24 cellular contexts compared by ENCODE assay signal in genomic region chr12:19666070-19666469, GRCh38.
DNase-seq lines count a peak whose midpoint lies in the region; ATAC-seq and TF ChIP-seq lines count a peak whose summit lies in the region.
"Had no signal": no experiment of that assay in that cellular context is flagged by ENCODE, and none has a peak within 500 bp of the region (broad histone marks: within the 10 kb centered on the region; RNA-seq: fewer than 3 reads in every experiment).

No MANE protein-coding gene starts in this region.

- H3K4me3 Mint-ChIP-seq in stimulated activated naive CD8-positive, alpha-beta T cell treated with anti-CD3 and anti-CD28 coated beads, Interleukin-15, amount 100 ng/mL, for 72 hours: no peak overlapping the region
- H3K4me3 Mint-ChIP-seq: B cell; CD8-positive, alpha-beta memory T cell; IgD-negative memory B cell had no signal

- H3K27me3 Mint-ChIP-seq in stimulated activated naive CD8-positive, alpha-beta T cell treated with anti-CD3 and anti-CD28 coated beads, Interleukin-15, amount 100 ng/mL, for 72 hours: no peaks in the 10 kb centered on the region
- H3K27me3 Mint-ChIP-seq: B cell; CD8-positive, alpha-beta memory T cell; IgD-negative memory B cell had no signal

- H3K4me3 ChIP-seq in esophagus squamous epithelium: no peak overlapping the region
- no peak overlapping the region for H3K4me3 ChIP-seq in stomach smooth muscle (ENCODE audit: low read length in 2 of 2)
- no peak overlapping the region for H3K4me3 ChIP-seq in left lung
- H3K4me3 ChIP-seq: PC-9 had no signal

- no peak for TF ChIP-seq POLR2A in esophagus squamous epithelium (IDR thresholded peaks at IDR 0.05)

- TF ChIP-seq CTCF in esophagus squamous epithelium (IDR thresholded peaks at IDR 0.05) (no peak), left lung (IDR thresholded peaks at IDR 0.05) (no peak)

- peak; percentile 12 for ATAC-seq in stimulated activated naive CD8-positive, alpha-beta T cell treated with anti-CD3 and anti-CD28 coated beads, Interleukin-15, amount 100 ng/mL, for 72 hours
- no peak for ATAC-seq in stimulated activated naive CD8-positive, alpha-beta T cell treated with anti-CD3 and anti-CD28 coated beads, Interleukin-15, Interleukin-2, amounts not matched to agents 100 U/mL and 50 U/mL, for 24 hours
- ATAC-seq in left cardiac atrium (no peak), left lung (no peak)

- DNase-seq in stimulated activated naive CD8-positive, alpha-beta T cell treated with anti-CD3 and anti-CD28 coated beads, Interleukin-15, amount 100 ng/mL, for 72 hours: no peak
- no peak for DNase-seq in stimulated activated naive CD8-positive, alpha-beta T cell treated with anti-CD3 and anti-CD28 coated beads, Interleukin-15, Interleukin-2, amounts not matched to agents 100 U/mL and 50 U/mL, for 24 hours
- DNase-seq in esophagus squamous epithelium (lab: John Stamatoyannopoulos, UW): no peak
- DNase-seq in left cardiac atrium: no peak
- no peak for DNase-seq in SHP77 (lab: John Stamatoyannopoulos, UW)
- DNase-seq in left lung: no peak
- DNase-seq: CD8-positive, alpha-beta memory T cell; DMS79 treated with DMSO at 0.1 percent for 48 hours; MM.1S; NCI-H1092; NCI-H1417 treated with DMSO at 0.1 percent for 48 hours; NCI-H1694 treated with DMSO at 0.1 percent for 48 hours; NCI-H2081; NCI-H2227 treated with DMSO at 0.1 percent for 48 hours; NCI-H526 treated with DMSO at 0.1 percent for 48 hours; PC-9; Right ventricle myocardium superior; RPMI8226 had no signal

- H3K4me1 ChIP-seq in esophagus squamous epithelium (peaks cover 0 to 31% (median 13%) of the 10 kb centered on the region in 3 donors), stomach smooth muscle (ENCODE audit: control insufficient read depth, insufficient read depth, low read length) (peaks cover 8% of the 10 kb centered on the region), left lung (no peaks in the 10 kb centered on the region)

- no peaks in the 10 kb centered on the region for H3K9me3 ChIP-seq in esophagus squamous epithelium
- no peaks in the 10 kb centered on the region for H3K9me3 ChIP-seq in stomach smooth muscle (ENCODE audit: control insufficient read depth in 2 of 2, low read length in 2 of 2)
- no peaks in the 10 kb centered on the region for H3K9me3 ChIP-seq in left lung

- peaks cover 3% of the 10 kb centered on the region for H3K4me1 Mint-ChIP-seq in stimulated activated naive CD8-positive, alpha-beta T cell treated with anti-CD3 and anti-CD28 coated beads, Interleukin-15, amount 100 ng/mL, for 72 hours
- H3K4me1 Mint-ChIP-seq: B cell, IgD-negative memory B cell had no signal

- H3K9ac ChIP-seq in stomach smooth muscle (ENCODE audit: low read length in 2 of 2): no peak overlapping the region
- H3K9ac ChIP-seq: KMS-11 had no signal

- no peaks in the 10 kb centered on the region for H3K27me3 ChIP-seq in esophagus squamous epithelium
- H3K27me3 ChIP-seq in stomach smooth muscle (ENCODE audit: control insufficient read depth in 1 of 2, insufficient read depth in 2 of 2, low read length in 2 of 2): no peaks in the 10 kb centered on the region
- no peaks in the 10 kb centered on the region for H3K27me3 ChIP-seq in left lung

- no peak overlapping the region for H3K27ac Mint-ChIP-seq in stimulated activated naive CD8-positive, alpha-beta T cell treated with anti-CD3 and anti-CD28 coated beads, Interleukin-15, amount 100 ng/mL, for 72 hours
- H3K27ac Mint-ChIP-seq: B cell, IgD-negative memory B cell had no signal

- H3K9me3 Mint-ChIP-seq in stimulated activated naive CD8-positive, alpha-beta T cell treated with anti-CD3 and anti-CD28 coated beads, Interleukin-15, amount 100 ng/mL, for 72 hours: peaks cover 0 to 10% of the 10 kb centered on the region in 2 donors
- H3K9me3 Mint-ChIP-seq: CD8-positive, alpha-beta memory T cell; IgD-negative memory B cell had no signal

- H3K27ac ChIP-seq in esophagus squamous epithelium (peak overlapping the region in 3 of 4 donors; percentile 8 to 18 (median 18)), stomach smooth muscle (ENCODE audit: low read length) (peak overlapping the region; percentile 26), left lung (no peak overlapping the region)
- H3K27ac ChIP-seq: 22Rv1, C4-2B, KMS-11, PC-9 had no signal

- intact Hi-C loops in esophagus squamous epithelium (cut with DNase I): no loop called here
- intact Hi-C loops in left cardiac atrium (cut with DNase I): no loop called here
- intact Hi-C loops in left lung (cut with DNase I): no loop called here

- no peaks in the 10 kb centered on the region for H3K36me3 ChIP-seq in esophagus squamous epithelium
- no peaks in the 10 kb centered on the region for H3K36me3 ChIP-seq in stomach smooth muscle (ENCODE audit: control insufficient read depth in 2 of 2, insufficient read depth in 2 of 2, low read length in 2 of 2)
- H3K36me3 ChIP-seq in left lung: no peaks in the 10 kb centered on the region

Comparison
In these comparisons a context has a peak if more than half of its experiments do, and no peak if none do; other contexts are left out.
1. H3K27ac ChIP-seq: peak in esophagus squamous epithelium (3 of 4) and stomach smooth muscle (single experiment); none in left lung (0 of 2).